Comparison of ENCODE assay signal across 1 cellular context in genomic region chr17:63973930-63974593, GRCh38.
TF ChIP-seq lines count a peak whose summit lies in the region.

No MANE protein-coding gene starts in this region.

TF ChIP-seq in endothelial cell of umbilical vein, 7 proteins besides CTCF, POLR2A, EP300 and RAD21:
- TF ChIP-seq MAX (IDR thresholded peaks at IDR 0.05; ENCODE audit: insufficient read depth, insufficient read length), result no peak
- TF ChIP-seq POLR2AphosphoS5 (IDR thresholded peaks at IDR 0.05; ENCODE audit: insufficient read depth, low read depth, low read length), result no peak
- TF ChIP-seq EZH2 (IDR thresholded peaks at IDR 0.05; ENCODE audit: borderline replicate concordance, low read depth, low read length, severe bottlenecking), result no peak
- TF ChIP-seq GATA2 (IDR thresholded peaks at IDR 0.05; ENCODE audit: insufficient read depth, insufficient read length, low read depth, low read length), result no peak
- TF ChIP-seq JUN (IDR thresholded peaks at IDR 0.05; ENCODE audit: borderline replicate concordance, insufficient read depth, insufficient read length, low read depth), result no peak
- TF ChIP-seq MYC (IDR thresholded peaks at IDR 0.05; ENCODE audit: low read depth, low read length), result no peak
- TF ChIP-seq FOS (IDR thresholded peaks at IDR 0.05; ENCODE audit: borderline replicate concordance, insufficient read depth, low read length), result no peak
